1 cellular context compared by ENCODE assay signal in the genomic region with DNA sequence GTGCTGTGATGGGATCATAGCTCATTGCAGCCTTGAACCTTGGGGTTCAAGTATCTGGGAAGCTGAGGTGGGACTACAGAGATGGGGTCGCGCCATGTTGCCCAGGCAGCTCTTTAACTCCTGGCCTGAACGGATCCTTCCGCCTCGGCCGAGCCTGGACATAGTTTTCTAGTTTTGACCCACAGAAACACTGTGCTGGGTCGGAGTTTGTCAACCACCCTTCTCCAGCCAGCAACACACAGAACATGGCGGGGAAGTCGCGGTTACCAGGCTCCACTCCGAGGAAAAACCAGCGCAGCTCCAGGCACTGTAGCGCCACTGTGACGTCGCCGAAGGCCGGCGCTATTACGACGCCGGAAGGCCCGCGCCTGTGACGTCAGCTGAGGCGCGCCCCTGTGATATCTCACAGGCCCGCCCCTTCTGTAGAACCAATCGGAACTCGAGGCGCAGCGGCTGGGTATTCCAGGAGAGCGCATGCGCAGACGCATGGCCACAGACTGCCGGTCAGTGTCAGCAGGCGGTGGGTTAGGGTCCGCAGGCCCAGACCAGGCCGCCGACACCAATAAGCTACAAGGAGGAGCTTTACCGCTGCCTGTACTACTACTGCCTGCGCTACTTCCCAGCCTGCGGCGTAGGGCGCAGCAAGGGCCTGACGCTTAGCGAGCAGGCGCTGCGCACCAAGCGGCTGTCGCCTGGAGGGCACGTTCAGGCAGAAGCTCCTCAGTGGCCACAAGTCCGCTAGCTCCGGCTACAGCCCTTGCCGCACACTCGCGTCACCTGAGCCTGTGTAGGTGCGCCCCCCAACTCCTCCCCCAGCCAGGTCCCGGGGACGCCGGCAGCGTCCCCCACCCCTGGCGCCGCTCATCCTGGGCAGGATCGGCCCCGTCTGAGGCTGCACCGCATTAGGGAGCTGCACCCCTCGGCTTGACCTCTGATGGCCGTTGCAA.
TF ChIP-seq lines count a peak whose summit lies in the region.

No MANE protein-coding gene starts in this region.

TF ChIP-seq in K562, 482 proteins besides CTCF, POLR2A, EP300 and RAD21 (continued from another document):
- TF ChIP-seq ARID4B (CRISPR knock-in tag; IDR thresholded peaks at IDR 0.05) (peak; percentile 70; the same call in 1 of the 2 replicates), CREB1 (IDR thresholded peaks at IDR 0.05) (peak; percentile 100), CREB1 (CRISPR knock-in tag; IDR thresholded peaks at IDR 0.05) (peak; percentile 100), HMG20B (CRISPR knock-in tag; IDR thresholded peaks at IDR 0.05) (no peak), HNRNPK (IDR thresholded peaks at IDR 0.05; ENCODE audit: low read depth, low read length, poor library complexity, severe bottlenecking) (no peak), BCOR (IDR thresholded peaks at IDR 0.05) (0 out of 2 replicates have a peak, but pooled peaks have one; percentile 36), C11orf30 (IDR thresholded peaks at IDR 0.05; ENCODE audit: low read depth) (peak; percentile 95), ZNF695 (CRISPR knock-in tag; IDR thresholded peaks at IDR 0.05) (no peak), ZSCAN29 (IDR thresholded peaks at IDR 0.05) (no peak), ZNF449 (CRISPR knock-in tag; IDR thresholded peaks at IDR 0.05) (no peak), PHF20 (IDR thresholded peaks at IDR 0.05; ENCODE audit: partially characterized antibody) (peak; percentile 81), NCOA4 (IDR thresholded peaks at IDR 0.05; ENCODE audit: partially characterized antibody) (no peak), TEAD1 (CRISPR knock-in tag; IDR thresholded peaks at IDR 0.05) (peak in 1 of 2 experiments; percentile 40; a peak in 2 of 4 replicates), ZNF717 (CRISPR knock-in tag; IDR thresholded peaks at IDR 0.05) (no peak), MYBL2 (IDR thresholded peaks at IDR 0.05; ENCODE audit: low read depth) (no peak), MYBL2 (CRISPR knock-in tag; IDR thresholded peaks at IDR 0.05; ENCODE audit: borderline replicate concordance) (no peak), SMARCE1 (IDR thresholded peaks at IDR 0.05) (no peak), POLR2AphosphoS2 (IDR thresholded peaks at IDR 0.05; ENCODE audit: low read length) (peak; percentile 83; the same call in 1 of the 2 replicates), ZNF551 (CRISPR knock-in tag; IDR thresholded peaks at IDR 0.05) (no peak), ATF4 (CRISPR knock-in tag; IDR thresholded peaks at IDR 0.05) (no peak), POLR3A (IDR thresholded peaks at IDR 0.05; ENCODE audit: borderline replicate concordance, extremely low read depth, insufficient read depth, insufficient read length) (no peak)
- TF ChIP-seq, protein P1, sequence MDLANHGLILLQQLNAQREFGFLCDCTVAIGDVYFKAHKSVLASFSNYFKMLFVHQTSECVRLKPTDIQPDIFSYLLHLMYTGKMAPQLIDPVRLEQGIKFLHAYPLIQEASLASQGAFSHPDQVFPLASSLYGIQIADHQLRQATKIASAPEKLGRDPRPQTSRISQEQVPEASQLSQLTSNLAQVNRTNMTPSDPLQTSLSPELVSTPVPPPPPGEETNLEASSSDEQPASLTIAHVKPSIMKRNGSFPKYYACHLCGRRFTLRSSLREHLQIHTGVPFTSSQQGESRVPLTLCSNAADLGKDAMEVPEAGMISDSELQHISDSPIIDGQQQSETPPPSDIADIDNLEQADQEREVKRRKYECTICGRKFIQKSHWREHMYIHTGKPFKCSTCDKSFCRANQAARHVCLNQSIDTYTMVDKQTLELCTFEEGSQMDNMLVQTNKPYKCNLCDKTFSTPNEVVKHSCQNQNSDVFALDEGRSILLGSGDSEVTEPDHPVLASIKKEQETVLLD (IDR thresholded peaks at IDR 0.05): peak; percentile 97
- TF ChIP-seq, protein P2, sequence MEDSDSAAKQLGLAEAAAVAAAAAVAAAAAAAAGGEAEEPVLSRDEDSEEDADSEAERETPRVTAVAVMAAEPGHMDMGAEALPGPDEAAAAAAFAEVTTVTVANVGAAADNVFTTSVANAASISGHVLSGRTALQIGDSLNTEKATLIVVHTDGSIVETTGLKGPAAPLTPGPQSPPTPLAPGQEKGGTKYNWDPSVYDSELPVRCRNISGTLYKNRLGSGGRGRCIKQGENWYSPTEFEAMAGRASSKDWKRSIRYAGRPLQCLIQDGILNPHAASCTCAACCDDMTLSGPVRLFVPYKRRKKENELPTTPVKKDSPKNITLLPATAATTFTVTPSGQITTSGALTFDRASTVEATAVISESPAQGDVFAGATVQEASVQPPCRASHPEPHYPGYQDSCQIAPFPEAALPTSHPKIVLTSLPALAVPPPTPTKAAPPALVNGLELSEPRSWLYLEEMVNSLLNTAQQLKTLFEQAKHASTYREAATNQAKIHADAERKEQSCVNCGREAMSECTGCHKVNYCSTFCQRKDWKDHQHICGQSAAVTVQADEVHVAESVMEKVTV (CRISPR knock-in tag; IDR thresholded peaks at IDR 0.05): no peak
